In the genomic region with DNA sequence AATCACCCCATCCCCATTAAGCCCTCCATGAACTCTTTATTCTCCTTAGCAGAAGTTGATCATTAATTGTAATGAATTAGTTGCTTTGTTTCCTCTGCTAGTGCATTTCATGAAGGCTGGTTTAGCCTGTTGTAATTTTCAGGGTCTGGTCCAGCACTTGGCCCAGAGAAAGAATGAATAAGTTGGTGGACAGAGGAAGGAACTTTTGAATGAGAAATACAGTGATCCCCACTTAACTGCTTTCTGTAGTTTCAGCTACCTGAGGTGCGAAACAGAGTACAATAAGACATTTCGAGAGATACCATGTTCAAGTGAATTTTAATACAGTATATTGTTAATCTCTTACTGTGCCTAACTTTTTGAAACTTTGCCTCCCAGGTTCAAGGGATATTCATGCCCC, we compare ENCODE assay signal across 9 cellular contexts. TPM values are rescaled to one million over a fixed set of nuclear protein-coding genes. Genes with fewer than 3 reads are reported as not detected.
DNase-seq lines count a peak whose midpoint lies in the region; ATAC-seq and TF ChIP-seq lines count a peak whose summit lies in the region.
"Had no signal": no experiment of that assay in that cellular context is flagged by ENCODE, and none has a peak within 500 bp of the region (broad histone marks: within the 10 kb centered on the region; RNA-seq: fewer than 3 reads in every experiment).

No MANE protein-coding gene starts in this region.

- no peaks in the 10 kb centered on the region for H3K9me3 Mint-ChIP-seq in T-helper 1 cell treated with Interleukin-12 subunit alpha and Interleukin-12 subunit beta and Interleukin-4 antibody, amounts not matched to agents 30 μg/mL and 1 μg/mL, for 36 hours
- H3K9me3 Mint-ChIP-seq in WTC11, result no peaks in the 10 kb centered on the region

- peak overlapping the region; percentile 98 for H3K4me3 Mint-ChIP-seq in T-helper 1 cell treated with Interleukin-12 subunit alpha and Interleukin-12 subunit beta and Interleukin-4 antibody, amounts not matched to agents 30 μg/mL and 1 μg/mL, for 36 hours
- peak overlapping the region; percentile 83; the same call in 1 of the 2 replicates for H3K4me3 Mint-ChIP-seq in WTC11

- peaks cover 17 to 73% (median 60%) of the 10 kb centered on the region in 6 donors for H3K4me1 ChIP-seq in spleen

- TF ChIP-seq CTCF in WTC11 (IDR thresholded peaks at IDR 0.05), result no peak
- no peak for TF ChIP-seq CTCF in fibroblast of the aortic adventitia (IDR thresholded peaks at IDR 0.05; ENCODE audit: insufficient read depth, low read length)
- no peak for TF ChIP-seq CTCF in spleen (IDR thresholded peaks at IDR 0.05 in 8 of 11, conservative IDR thresholded peaks at IDR 0.05 in 3 of 11)
- TF ChIP-seq CTCF in GM20000 (IDR thresholded peaks at IDR 0.05; ENCODE audit: extremely low read depth, missing control alignments), result no peak

- no peaks in the 10 kb centered on the region for H3K27me3 ChIP-seq in spleen (replicated peaks in 1 of 7)

- 86 to 98% (median 94%) methylated on average over 2 of the region's 2 CpGs for WGBS in spleen, 5 donors

- DNase-seq in T-helper 1 cell (no peak), WTC11 (ENCODE audit: low spot score) (no peak), fibroblast of the aortic adventitia (ENCODE audit: low read depth) (peak; percentile 6), spleen (no peak), AML-193 (lab: John Stamatoyannopoulos, UW) (no peak), cortex of kidney (lab: John Stamatoyannopoulos, UW) (no peak), GM20000 (ENCODE audit: low spot score) (no peak)
- DNase-seq: T-helper 9 cell had no signal

- no peaks in the 10 kb centered on the region for H3K9me3 ChIP-seq in spleen

- TF ChIP-seq POLR2A in spleen (IDR thresholded peaks at IDR 0.05), result no peak

- peak overlapping the region; percentile 78 for H3K4me3 ChIP-seq in fibroblast of the aortic adventitia (ENCODE audit: low read depth, low read length)
- peak overlapping the region in 5 of 8 donors; percentile 67 to 88 (median 84) for H3K4me3 ChIP-seq in spleen

- peaks cover 38% of the 10 kb centered on the region for H3K4me1 Mint-ChIP-seq in T-helper 1 cell treated with Interleukin-12 subunit alpha and Interleukin-12 subunit beta and Interleukin-4 antibody, amounts not matched to agents 30 μg/mL and 1 μg/mL, for 36 hours (ENCODE audit: low read depth)
- H3K4me1 Mint-ChIP-seq in WTC11, result peaks cover 18% of the 10 kb centered on the region

- intact Hi-C loops in spleen (cut with DNase I; ENCODE audit: low total_unique reads), result loop anchor here (10.0 kb wide), 2 partner anchors 49 to 171 kb away; no protein-coding TSS in a partner anchor

- peak overlapping the region in 6 of 8 donors; percentile 88 to 97 (median 96) for H3K27ac ChIP-seq in spleen

- H3K27ac Mint-ChIP-seq in T-helper 1 cell treated with Interleukin-12 subunit alpha and Interleukin-12 subunit beta and Interleukin-4 antibody, amounts not matched to agents 30 μg/mL and 1 μg/mL, for 36 hours, result peak overlapping the region; percentile 78
- no peak overlapping the region for H3K27ac Mint-ChIP-seq in WTC11

- H3K36me3 ChIP-seq in spleen, result no peaks in the 10 kb centered on the region

- no peaks in the 10 kb centered on the region for H3K27me3 Mint-ChIP-seq in T-helper 1 cell treated with Interleukin-12 subunit alpha and Interleukin-12 subunit beta and Interleukin-4 antibody, amounts not matched to agents 30 μg/mL and 1 μg/mL, for 36 hours (ENCODE audit: low read depth)
- H3K27me3 Mint-ChIP-seq in WTC11 (ENCODE audit: low read depth), result peaks cover 99% of the 10 kb centered on the region

- ATAC-seq in WTC11, result no peak

- POLR2A ChIA-PET in WTC11 (lab: Charles Lee), result no interaction called here

- H3K36me3 Mint-ChIP-seq in T-helper 1 cell treated with Interleukin-12 subunit alpha and Interleukin-12 subunit beta and Interleukin-4 antibody, amounts not matched to agents 30 μg/mL and 1 μg/mL, for 36 hours (ENCODE audit: low read depth), result peaks cover 13% of the 10 kb centered on the region
- H3K36me3 Mint-ChIP-seq in WTC11, result no peaks in the 10 kb centered on the region

- CTCF ChIA-PET in WTC11 (lab: Charles Lee), result interaction anchor here (0.8 kb wide), 1 partner anchor 292 kb away, joined by 3 read pairs; no protein-coding TSS in a partner anchor

TF ChIP-seq in WTC11, 78 proteins besides CTCF, POLR2A, EP300 and RAD21:
- TF ChIP-seq GRHL2 (CRISPR knock-in tag; IDR thresholded peaks at IDR 0.05; ENCODE audit: insufficient replicate concordance, severe bottlenecking), result no peak
- no peak for TF ChIP-seq MXD4 (CRISPR knock-in tag; IDR thresholded peaks at IDR 0.05; ENCODE audit: borderline replicate concordance)
- no peak for TF ChIP-seq ZNF671 (CRISPR knock-in tag; IDR thresholded peaks at IDR 0.05)
- TF ChIP-seq, protein P1, sequence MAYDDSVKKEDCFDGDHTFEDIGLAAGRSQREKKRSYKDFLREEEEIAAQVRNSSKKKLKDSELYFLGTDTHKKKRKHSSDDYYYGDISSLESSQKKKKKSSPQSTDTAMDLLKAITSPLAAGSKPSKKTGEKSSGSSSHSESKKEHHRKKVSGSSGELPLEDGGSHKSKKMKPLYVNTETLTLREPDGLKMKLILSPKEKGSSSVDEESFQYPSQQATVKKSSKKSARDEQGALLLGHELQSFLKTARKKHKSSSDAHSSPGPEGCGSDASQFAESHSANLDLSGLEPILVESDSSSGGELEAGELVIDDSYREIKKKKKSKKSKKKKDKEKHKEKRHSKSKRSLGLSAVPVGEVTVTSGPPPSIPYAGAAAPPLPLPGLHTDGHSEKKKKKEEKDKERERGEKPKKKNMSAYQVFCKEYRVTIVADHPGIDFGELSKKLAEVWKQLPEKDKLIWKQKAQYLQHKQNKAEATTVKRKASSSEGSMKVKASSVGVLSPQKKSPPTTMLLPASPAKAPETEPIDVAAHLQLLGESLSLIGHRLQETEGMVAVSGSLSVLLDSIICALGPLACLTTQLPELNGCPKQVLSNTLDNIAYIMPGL (CRISPR knock-in tag; IDR thresholded peaks at IDR 0.05), result no peak
- TF ChIP-seq JUN (CRISPR knock-in tag; IDR thresholded peaks at IDR 0.05), result no peak
- TF ChIP-seq ESRRA (CRISPR knock-in tag; IDR thresholded peaks at IDR 0.05; ENCODE audit: borderline replicate concordance), result no peak
TF ChIP-seq in WTC11: peak in this region for 0.

RNA-seq across cellular contexts. Expression of a gene that starts 1.8 kb away (rescaled TPM):
- total RNA-seq in WTC11 (2021), result 2.3 to 3.0 TPM (median 2.7 TPM) in 3 replicates
- total RNA-seq in fibroblast of the aortic adventitia (ENCODE audit: low replicate concordance), result 40.9 and 67.5 TPM in 2 replicates
- total RNA-seq in spleen, result 10 to 100 TPM; 24.7 to 47.6 (median 33.7) TPM
- polyA plus RNA-seq in spleen, result 10 to 100 TPM in 1 of 3 donors, 1 to 10 TPM in 2; 5.5 to 10.3 (median 5.6) TPM
